ENCODE assay signal across 1 cellular context in the genomic region with DNA sequence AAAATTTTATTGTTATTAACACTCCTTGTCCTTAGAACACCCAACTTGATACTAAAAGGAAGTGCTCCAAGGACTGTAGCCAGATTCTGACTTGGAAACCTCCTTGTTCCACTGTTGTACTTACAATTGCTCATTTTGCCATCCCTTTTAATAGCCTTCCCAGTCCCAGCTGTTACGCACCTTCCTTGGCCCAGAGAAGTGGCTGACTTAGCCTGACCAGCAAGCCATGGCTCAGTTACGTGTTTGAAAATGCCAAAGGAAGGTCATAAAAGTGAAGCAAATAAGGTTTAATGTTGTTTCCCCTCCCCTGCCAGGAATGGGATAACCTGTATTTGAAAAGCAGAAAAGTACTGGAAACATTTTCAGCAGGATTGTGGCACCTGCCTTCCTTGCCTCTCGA.
TF ChIP-seq lines count a peak whose summit lies in the region.

No MANE protein-coding gene starts in this region.

TF ChIP-seq in IMR-90, 13 proteins besides CTCF, POLR2A, EP300 and RAD21:
- TF ChIP-seq BHLHE40 (IDR thresholded peaks at IDR 0.05; ENCODE audit: low read depth, low read length) = no peak
- TF ChIP-seq, protein P1, sequence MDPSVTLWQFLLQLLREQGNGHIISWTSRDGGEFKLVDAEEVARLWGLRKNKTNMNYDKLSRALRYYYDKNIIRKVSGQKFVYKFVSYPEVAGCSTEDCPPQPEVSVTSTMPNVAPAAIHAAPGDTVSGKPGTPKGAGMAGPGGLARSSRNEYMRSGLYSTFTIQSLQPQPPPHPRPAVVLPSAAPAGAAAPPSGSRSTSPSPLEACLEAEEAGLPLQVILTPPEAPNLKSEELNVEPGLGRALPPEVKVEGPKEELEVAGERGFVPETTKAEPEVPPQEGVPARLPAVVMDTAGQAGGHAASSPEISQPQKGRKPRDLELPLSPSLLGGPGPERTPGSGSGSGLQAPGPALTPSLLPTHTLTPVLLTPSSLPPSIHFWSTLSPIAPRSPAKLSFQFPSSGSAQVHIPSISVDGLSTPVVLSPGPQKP (IDR thresholded peaks at IDR 0.05; ENCODE audit: borderline replicate concordance, low read depth, low read length) = no peak
- TF ChIP-seq MXI1 (IDR thresholded peaks at IDR 0.05; ENCODE audit: borderline replicate concordance, low read depth, low read length) = no peak
- TF ChIP-seq RCOR1 (IDR thresholded peaks at IDR 0.05; ENCODE audit: insufficient replicate concordance, low read length) = no peak
- no peak for TF ChIP-seq MAZ (IDR thresholded peaks at IDR 0.05; ENCODE audit: borderline replicate concordance, low read depth, low read length)
- TF ChIP-seq MAFK (IDR thresholded peaks at IDR 0.05; ENCODE audit: low read depth, low read length) = no peak
- no peak for TF ChIP-seq NFE2L2 (IDR thresholded peaks at IDR 0.05; ENCODE audit: low read depth, low read length)
- TF ChIP-seq FOS (IDR thresholded peaks at IDR 0.05; ENCODE audit: low read depth, low read length) = no peak
- TF ChIP-seq CEBPB (IDR thresholded peaks at IDR 0.05; ENCODE audit: low read depth, low read length) = no peak
- no peak for TF ChIP-seq SMC3 (IDR thresholded peaks at IDR 0.05; ENCODE audit: low read depth, low read length)
